Comparison of ENCODE assay signal across 8 cellular contexts in genomic region chr14:20682435-20683124, GRCh38. TPM values are rescaled to one million over a fixed set of nuclear protein-coding genes. Genes with fewer than 3 reads are reported as not detected.
A peak's percentile ranks its signal among the peaks of the same experiment; 100 is the strongest.
DNase-seq lines count a peak whose midpoint lies in the region; ATAC-seq, FAIRE-seq and TF ChIP-seq lines count a peak whose summit lies in the region.

No MANE protein-coding gene starts in this region.

- FAIRE-seq in A549 (lab: Jason Lieb, UNC) = no peak

- H3K4me1 Mint-ChIP-seq in chondrocyte (ENCODE audit: low read depth) = peaks cover 40% of the 10 kb centered on the region

- no peak for TF ChIP-seq RAD21 in A549 (conservative IDR thresholded peaks at IDR 0.05 in 1 of 2, IDR thresholded peaks at IDR 0.05 in 1 of 2)

- peak overlapping the region; percentile 58 for H3K4me3 ChIP-seq in A549

- peak; percentile 80 for TF ChIP-seq POLR2A in A549 (IDR thresholded peaks at IDR 0.05; ENCODE audit: low read length)

- H3K27ac Mint-ChIP-seq in chondrocyte (ENCODE audit: unreplicated experiment) = no peak overlapping the region

- POLR2A ChIA-PET in A549 (lab: Yijun Ruan, JAX) = interaction anchor here (0.7 to 5.1 kb wide), 23 partner anchors 8 to 340 kb away, joined by 3 to 46 read pairs (median 4); partner anchors contain the start of genes APEX1, PARP2, PNP and TEP1

- CTCF ChIA-PET in A549 (lab: Yijun Ruan, JAX) = interaction anchor here (0.7 to 13.8 kb wide), 14 partner anchors 9 to 357 kb away, joined by 3 to 191 read pairs (median 4); no protein-coding TSS in a partner anchor

- ATAC-seq in A549 (peak; percentile 67 to 77), GM18858 (IDR thresholded peaks at IDR 0.05; ENCODE audit: unreplicated experiment) (peak; percentile 22), HG03066 (IDR thresholded peaks at IDR 0.05; ENCODE audit: low read depth, unreplicated experiment) (peak; percentile 51)

- H3K36me3 Mint-ChIP-seq in chondrocyte (ENCODE audit: low read depth) = no peaks in the 10 kb centered on the region

- no peaks in the 10 kb centered on the region for H3K9me3 Mint-ChIP-seq in chondrocyte (ENCODE audit: low read depth)

- H3K4me3 Mint-ChIP-seq in chondrocyte (ENCODE audit: unreplicated experiment) = no peak overlapping the region

- DNase-seq in A549 (ENCODE audit: low read depth in 1 of 2, low spot score in 1 of 2) = peak; percentile 81 to 96
- DNase-seq in NCI-H2227 (lab: John Stamatoyannopoulos, UW; ENCODE audit: unreplicated experiment) = peak; percentile 92
- peak; percentile 65 for DNase-seq in activated CD4-positive, alpha-beta T cell treated with anti-CD3 and anti-CD28 coated beads for 1 hour
- peak; percentile 95 for DNase-seq in chondrocyte (ENCODE audit: low spot score)
- peak; percentile 97 for DNase-seq in left kidney (ENCODE audit: low read depth, low spot score)
- DNase-seq in stimulated activated CD4-positive, alpha-beta T cell treated with anti-CD3 and anti-CD28 coated beads, Interleukin-1b, Interleukin-23, amount 100 ng/mL, for 4 hours (ENCODE audit: low read depth in 2 of 2) = peak; percentile 57 to 64

- H3K27ac ChIP-seq in A549 = peak overlapping the region; percentile 95

- H3K4me1 ChIP-seq in A549 = peaks cover 33% of the 10 kb centered on the region

- no peak for TF ChIP-seq EP300 in A549 (IDR thresholded peaks at IDR 0.05)

- TF ChIP-seq CTCF in A549 (IDR thresholded peaks at IDR 0.05) = no peak
- TF ChIP-seq CTCF in chondrocyte (IDR thresholded peaks at IDR 0.05) = no peak

- no peaks in the 10 kb centered on the region for H3K9me3 ChIP-seq in A549

- no peaks in the 10 kb centered on the region for H3K27me3 Mint-ChIP-seq in chondrocyte (ENCODE audit: low read depth)

- 1% methylated on average over 32 of the region's 40 CpGs for WGBS in A549 (ENCODE audit: missing lambda C conversion rate)

- H3K4me2 ChIP-seq in A549 = peak overlapping the region; percentile 81

TF ChIP-seq in A549, 52 proteins besides CTCF, POLR2A, EP300 and RAD21 (continues in another document):
- peak; percentile 81 for TF ChIP-seq PHF8 (IDR thresholded peaks at IDR 0.05; ENCODE audit: borderline replicate concordance, low read depth)
- TF ChIP-seq NPAS2 (CRISPR knock-in tag; IDR thresholded peaks at IDR 0.05; ENCODE audit: borderline replicate concordance) = no peak
- TF ChIP-seq GATA3 (IDR thresholded peaks at IDR 0.05; ENCODE audit: borderline replicate concordance) = no peak
- TF ChIP-seq CHD2 (IDR thresholded peaks at IDR 0.05; ENCODE audit: low read length, partially characterized antibody) = no peak
- no peak for TF ChIP-seq KDM1A (IDR thresholded peaks at IDR 0.05; ENCODE audit: low read depth)
- TF ChIP-seq CBX8 (IDR thresholded peaks at IDR 0.05) = no peak
- TF ChIP-seq MAZ (IDR thresholded peaks at IDR 0.05; ENCODE audit: borderline replicate concordance, low read depth, low read length) = no peak
- no peak for TF ChIP-seq HES2 (IDR thresholded peaks at IDR 0.05)
- no peak for TF ChIP-seq MYC (IDR thresholded peaks at IDR 0.05; ENCODE audit: borderline replicate concordance, low read length)
- TF ChIP-seq NR3C1 (IDR thresholded peaks at IDR 0.05) = no peak
- TF ChIP-seq RARB (CRISPR knock-in tag; IDR thresholded peaks at IDR 0.05) = no peak
- TF ChIP-seq JUN (IDR thresholded peaks at IDR 0.05) = peak; percentile 80 to 86
- TF ChIP-seq E2F6 (IDR thresholded peaks at IDR 0.05; ENCODE audit: borderline replicate concordance, low read depth) = 0 out of 2 replicates have a peak, but pooled peaks have one; percentile 56
- TF ChIP-seq MAX (IDR thresholded peaks at IDR 0.05) = peak; percentile 60; the same call in 1 of the 2 replicates
- TF ChIP-seq CBX2 (IDR thresholded peaks at IDR 0.05; ENCODE audit: borderline replicate concordance, low read depth) = no peak
- TF ChIP-seq ELK1 (IDR thresholded peaks at IDR 0.05; ENCODE audit: low read depth, low read length) = no peak
- no peak for TF ChIP-seq BHLHE40 (IDR thresholded peaks at IDR 0.05; ENCODE audit: low read depth, low read length)
- no peak for TF ChIP-seq TP53 (CRISPR knock-in tag; IDR thresholded peaks at IDR 0.05)
- TF ChIP-seq PBX3 (IDR thresholded peaks at IDR 0.05) = no peak
- no peak for TF ChIP-seq FOSL2 (IDR thresholded peaks at IDR 0.05)
- TF ChIP-seq FOSL2 (CRISPR knock-in tag; IDR thresholded peaks at IDR 0.05) = no peak
- TF ChIP-seq RFX5 (IDR thresholded peaks at IDR 0.05) = no peak
- no peak for TF ChIP-seq RNF2 (IDR thresholded peaks at IDR 0.05; ENCODE audit: borderline replicate concordance, low read depth)

RNA-seq across cellular contexts. Expression of gene RNASE4, which starts 1.8 kb away (rescaled TPM):
- polyA plus RNA-seq in A549 (2011; rRNA removed) (77.4 and 134 TPM in 2 replicates), A549 (2017; fragmentation: RNase III; extraction: RNeasy Plus Mini Kit Qiagen cat#74134 plus additional on column Dnase treatment) (5.8 to 10.6 TPM (median 8.6 TPM) in 3 replicates)
- 11.1 and 15.0 TPM in 2 replicates for polyA plus RNA-seq in A549 (2012; cell fraction: cytosol; rRNA removed)
- 8.0 and 10.9 TPM in 2 replicates for polyA plus RNA-seq in A549 (2012; cell fraction: nucleus; rRNA removed)
- polyA minus RNA-seq in A549 (2011; rRNA and poly(A)+ RNA removed) = 53.7 and 118 TPM in 2 replicates
- total RNA-seq in chondrocyte = 23.6 to 32.1 TPM (median 28.5 TPM) in 3 replicates

RNA-seq across cellular contexts. Expression of gene ANG, which starts 6.0 kb away (rescaled TPM):
- polyA plus RNA-seq in A549 (2011; rRNA removed) = 35.4 and 46.9 TPM in 2 replicates
- polyA plus RNA-seq in A549 (2012; cell fraction: cytosol; rRNA removed) = 10.5 and 11.6 TPM in 2 replicates
- polyA plus RNA-seq in A549 (2012; cell fraction: nucleus; rRNA removed) = 7.9 and 10.9 TPM in 2 replicates
- 6.5 to 10.5 TPM (median 10.2 TPM) in 3 replicates for polyA plus RNA-seq in A549 (2017; fragmentation: RNase III; extraction: RNeasy Plus Mini Kit Qiagen cat#74134 plus additional on column Dnase treatment)
- polyA minus RNA-seq in A549 (2011; rRNA and poly(A)+ RNA removed) = 19.4 and 35.5 TPM in 2 replicates
- 7.3 to 10.2 TPM (median 9.1 TPM) in 3 replicates for total RNA-seq in chondrocyte

RNA-seq across cellular contexts. Expression of gene OR6S1, which starts 41.1 kb away (rescaled TPM):
- polyA plus RNA-seq in A549 (2011; rRNA removed) = not detected in 2 replicates
- polyA plus RNA-seq in A549 (2012; cell fraction: cytosol; rRNA removed) = not detected in 2 replicates
- polyA plus RNA-seq in A549 (2012; cell fraction: nucleus; rRNA removed) = not detected in 2 replicates
- polyA plus RNA-seq in A549 (2017; fragmentation: RNase III; extraction: RNeasy Plus Mini Kit Qiagen cat#74134 plus additional on column Dnase treatment) = not detected in 3 replicates
- not detected in 2 replicates for polyA minus RNA-seq in A549 (2011; rRNA and poly(A)+ RNA removed)
- total RNA-seq in chondrocyte = not detected in 3 replicates

Comparison
In these comparisons a context has a peak if more than half of its experiments do, and no peak if none do; other contexts are left out.
1. Peak in every context shown above with its lines: DNase-seq, ATAC-seq, H3K4me3 ChIP-seq and H3K27ac ChIP-seq.
2. ATAC-seq: peak in every context shown above with its lines; median percentile 72 in A549; 51 in HG03066; 22 in GM18858.